ENCODE assay signal across 23 cellular contexts in the genomic region with DNA sequence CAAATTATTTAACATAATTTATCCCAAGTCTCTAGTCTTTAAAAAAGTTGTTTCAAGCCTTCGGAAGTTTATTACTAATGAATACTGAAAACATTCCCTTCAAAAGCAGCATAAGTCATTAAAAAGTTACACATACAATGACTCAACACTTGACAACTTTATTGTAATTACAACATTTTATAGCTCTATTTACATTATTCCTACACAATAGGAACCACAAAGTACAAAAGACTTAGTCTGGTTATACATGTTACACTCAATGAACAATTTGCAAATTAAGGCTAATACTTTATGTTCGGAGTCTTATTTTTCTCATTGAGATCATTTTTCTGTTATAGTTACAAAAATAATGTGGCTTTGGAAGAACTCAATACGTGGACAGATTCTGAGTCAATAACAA.
DNase-seq lines count a peak whose midpoint lies in the region; ATAC-seq, FAIRE-seq and TF ChIP-seq lines count a peak whose summit lies in the region.
"Had no signal": no experiment of that assay in that cellular context is flagged by ENCODE, and none has a peak within 500 bp of the region (broad histone marks: within the 10 kb centered on the region; RNA-seq: fewer than 3 reads in every experiment).

No MANE protein-coding gene starts in this region.

- ATAC-seq in left colon, result peak; percentile 40
- ATAC-seq: A549 had no signal

- intact Hi-C loops in left colon (cut with DNase I, micrococcal nuclease), result no loop called here

- FAIRE-seq in bronchial epithelial cell (lab: Jason Lieb, UNC), result no peak
- FAIRE-seq: GM12891, GM18507, H54 had no signal

- no peaks in the 10 kb centered on the region for H3K36me3 ChIP-seq in bronchial epithelial cell (ENCODE audit: control insufficient read depth, insufficient read depth, low read length)
- H3K36me3 ChIP-seq: BE2C; BLaER1 treated with 17β-estradiol and CSF1 and Interleukin-3, amounts not matched to agents 10 nM and 100 nM; HAP-1 had no signal

- H3K27me3 ChIP-seq in bronchial epithelial cell (ENCODE audit: control insufficient read depth, insufficient read depth, low read length), result no peaks in the 10 kb centered on the region
- H3K27me3 ChIP-seq: BE2C had no signal

- no peak overlapping the region for H3K4me3 ChIP-seq in bronchial epithelial cell (ENCODE audit: low read depth, low read length)
- H3K4me3 ChIP-seq: A549; BLaER1 treated with 17β-estradiol and CSF1 and Interleukin-3, amounts not matched to agents 10 nM and 100 nM; HAP-1 had no signal

- DNase-seq in HT-29 (ENCODE audit: low spot score) (peak; percentile 13), bronchial epithelial cell (ENCODE audit: low read depth) (peak; percentile 74), left colon (no peak), superior temporal gyrus (ENCODE audit: extremely low spot score) (no peak), NCI-H526 (lab: John Stamatoyannopoulos, UW) (no peak), NCI-H1694 treated with DMSO at 0.1 percent for 48 hours (lab: John Stamatoyannopoulos, UW) (no peak)
- DNase-seq: 8988T; ACHN; AML-193; BE2C; Calu3; CD4-positive, alpha-beta T cell; CD8-positive, alpha-beta memory T cell; DMS53; DMS79 treated with DMSO at 0.1 percent for 48 hours; GF-D8; GOT3 had no signal

- TF ChIP-seq CTCF in bronchial epithelial cell (IDR thresholded peaks at IDR 0.05; ENCODE audit: insufficient read depth, low read length, severe bottlenecking), result no peak

Comparison
In these comparisons a context has a peak if more than half of its experiments do, and no peak if none do; other contexts are left out.
1. DNase-seq: peak in HT-29 (single experiment) and bronchial epithelial cell (single experiment); none in left colon (0 of 2), superior temporal gyrus (single experiment), NCI-H526 (0 of 2) and NCI-H1694 treated with DMSO at 0.1 percent for 48 hours (single experiment).